In the genomic region with DNA sequence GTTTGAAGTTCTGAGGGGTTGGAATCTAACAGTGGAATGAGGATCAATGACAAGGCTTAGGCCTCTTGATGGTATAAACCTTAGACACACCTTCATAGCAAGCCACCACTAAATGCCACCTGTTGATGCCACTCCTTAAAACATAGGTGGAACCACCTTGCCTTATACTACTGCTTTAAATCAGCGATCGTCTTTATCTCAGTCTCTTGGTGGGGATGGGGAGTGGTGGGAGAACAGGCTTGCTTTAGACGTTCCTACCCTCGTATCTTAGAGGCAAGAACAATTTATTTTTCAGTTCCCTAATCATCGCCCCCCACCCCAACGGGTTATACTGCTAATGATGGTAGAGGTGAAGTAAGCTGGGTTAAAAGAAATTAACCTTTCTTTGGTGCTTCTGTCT, we compare ENCODE assay signal across 8 cellular contexts. TPM values are rescaled to one million over a fixed set of nuclear protein-coding genes. Genes with fewer than 3 reads are reported as not detected.
DNase-seq lines count a peak whose midpoint lies in the region; ATAC-seq and TF ChIP-seq lines count a peak whose summit lies in the region.

No MANE protein-coding gene starts in this region.

- peak overlapping the region; percentile 99 to 100 for H3K4me3 ChIP-seq in SK-N-SH (ENCODE audit: low read depth in 2 of 2, low read length in 1 of 2)

- CTCF ChIA-PET in SK-N-SH (lab: Yijun Ruan, JAX) (interaction anchor here (0.8 kb wide), 1 partner anchor 43 kb away, joined by 3 read pairs; no protein-coding TSS in a partner anchor), GM10248 (lab: Yijun Ruan, JAX) (interaction anchor here (1.1 to 1.9 kb wide), 3 partner anchors 15 to 424 kb away, joined by 3 to 5 read pairs (median 4); no protein-coding TSS in a partner anchor)
- CTCF ChIA-PET in activated CD4-positive, alpha-beta memory T cell treated with anti-CD3 and anti-CD28 coated beads for 36 hours (lab: Charles Lee) = no interaction called here

- intact Hi-C loops in activated CD4-positive, alpha-beta memory T cell treated with anti-CD3 and anti-CD28 coated beads for 36 hours (cut with micrococcal nuclease) = loop anchor here (2.0 to 10.0 kb wide), 3 partner anchors 202 to 918 kb away; partner anchors contain the start of gene SCOC

- POLR2A ChIA-PET in SK-N-SH (lab: Yijun Ruan, JAX) = no interaction called here
- POLR2A ChIA-PET in activated CD4-positive, alpha-beta memory T cell treated with anti-CD3 and anti-CD28 coated beads for 36 hours (lab: Charles Lee) = no interaction called here
- POLR2A ChIA-PET in GM10248 (lab: Yijun Ruan, JAX) = no interaction called here

- peaks cover 38% of the 10 kb centered on the region for H4K20me1 ChIP-seq in SK-N-SH (ENCODE audit: insufficient read depth)

- no peak overlapping the region for H2AFZ ChIP-seq in SK-N-SH (ENCODE audit: low read depth)

- no peaks in the 10 kb centered on the region for H3K27me3 ChIP-seq in SK-N-SH (ENCODE audit: insufficient read depth)

- peaks cover 5% of the 10 kb centered on the region for H3K36me3 Mint-ChIP-seq in activated CD4-positive, alpha-beta memory T cell treated with anti-CD3 and anti-CD28 coated beads for 36 hours

- peaks cover 77% of the 10 kb centered on the region for H3K79me2 ChIP-seq in SK-N-SH (ENCODE audit: insufficient read depth)

- H3K9me3 ChIP-seq in SK-N-SH = no peaks in the 10 kb centered on the region

- TF ChIP-seq CTCF in SK-N-SH (IDR thresholded peaks at IDR 0.05) = no peak
- no peak for TF ChIP-seq CTCF in GM10248 (IDR thresholded peaks at IDR 0.05; ENCODE audit: control extremely low read depth, extremely low read depth, low read depth, missing control alignments)

- 87% methylated on average over 6 of the region's 6 CpGs for WGBS in SK-N-SH (ENCODE audit: low lambda C conversion rate)

- H3K27ac Mint-ChIP-seq in activated CD4-positive, alpha-beta memory T cell treated with anti-CD3 and anti-CD28 coated beads for 36 hours = no peak overlapping the region
- H3K27ac Mint-ChIP-seq in stimulated activated naive CD8-positive, alpha-beta T cell treated with anti-CD3 and anti-CD28 coated beads, Interleukin-15, amount 100 ng/mL, for 72 hours = peak overlapping the region in 1 of 2 donors; percentile 72

- H3F3A ChIP-seq in SK-N-SH (replicated peaks; ENCODE audit: insufficient read depth) = peaks cover 24% of the 10 kb centered on the region

- no peaks in the 10 kb centered on the region for H3K9me2 ChIP-seq in SK-N-SH

- peaks cover 0 to 3% of the 10 kb centered on the region in 2 experiments for H3K36me3 ChIP-seq in SK-N-SH (replicated peaks in 1 of 2; ENCODE audit: control insufficient read depth in 1 of 2, insufficient read depth in 2 of 2, low read length in 1 of 2)

- ATAC-seq in SK-N-SH treated with all-trans-retinoic acid at 6 μM for 48 hours (no peak), HG03135 (IDR thresholded peaks at IDR 0.05; ENCODE audit: unreplicated experiment) (no peak), GM18909 (IDR thresholded peaks at IDR 0.05; ENCODE audit: poor library complexity, unreplicated experiment) (no peak)
- no peak for ATAC-seq in stimulated activated naive CD8-positive, alpha-beta T cell treated with anti-CD3 and anti-CD28 coated beads, Interleukin-15, amount 100 ng/mL, for 72 hours

- peaks cover 17 to 24% of the 10 kb centered on the region in 2 experiments; a peak in 3 of 4 replicates for H3K4me1 ChIP-seq in SK-N-SH (ENCODE audit: control insufficient read depth in 1 of 2, insufficient read depth in 2 of 2, low read depth in 1 of 2, low read length in 1 of 2)

- DNase-seq in SK-N-SH (no peak), inferior parietal cortex (ENCODE audit: extremely low spot score) (peak; percentile 29), GM10248 (ENCODE audit: extremely low spot score) (no peak)
- no peak for DNase-seq in activated CD4-positive, alpha-beta memory T cell treated with anti-CD3 and anti-CD28 coated beads for 36 hours
- DNase-seq in stimulated activated naive CD8-positive, alpha-beta T cell treated with anti-CD3 and anti-CD28 coated beads, Interleukin-15, amount 100 ng/mL, for 72 hours = no peak

- H3K9me3 Mint-ChIP-seq in activated CD4-positive, alpha-beta memory T cell treated with anti-CD3 and anti-CD28 coated beads for 36 hours = no peaks in the 10 kb centered on the region
- H3K9me3 Mint-ChIP-seq in stimulated activated naive CD8-positive, alpha-beta T cell treated with anti-CD3 and anti-CD28 coated beads, Interleukin-15, amount 100 ng/mL, for 72 hours = no peaks in the 10 kb centered on the region

- peaks cover 63% of the 10 kb centered on the region for H3K4me1 Mint-ChIP-seq in activated CD4-positive, alpha-beta memory T cell treated with anti-CD3 and anti-CD28 coated beads for 36 hours (ENCODE audit: low read depth)
- peaks cover 66% of the 10 kb centered on the region for H3K4me1 Mint-ChIP-seq in stimulated activated naive CD8-positive, alpha-beta T cell treated with anti-CD3 and anti-CD28 coated beads, Interleukin-15, amount 100 ng/mL, for 72 hours

- peak overlapping the region; percentile 76 for H3K4me2 ChIP-seq in SK-N-SH

- no peaks in the 10 kb centered on the region for H3K27me3 Mint-ChIP-seq in activated CD4-positive, alpha-beta memory T cell treated with anti-CD3 and anti-CD28 coated beads for 36 hours
- H3K27me3 Mint-ChIP-seq in stimulated activated naive CD8-positive, alpha-beta T cell treated with anti-CD3 and anti-CD28 coated beads, Interleukin-15, amount 100 ng/mL, for 72 hours = no peaks in the 10 kb centered on the region

- peak overlapping the region; percentile 75 for H3K9ac ChIP-seq in SK-N-SH

- 0 out of 4 replicates have a peak overlapping the region, but pooled peaks of 1 of the 2 experiments have one; percentile 88 for H3K27ac ChIP-seq in SK-N-SH (ENCODE audit: low read depth in 2 of 2, low read length in 1 of 2)

- TF ChIP-seq RAD21 in SK-N-SH (IDR thresholded peaks at IDR 0.05; ENCODE audit: low read length) = no peak

- peak overlapping the region; percentile 95 for H3K4me3 Mint-ChIP-seq in activated CD4-positive, alpha-beta memory T cell treated with anti-CD3 and anti-CD28 coated beads for 36 hours
- H3K4me3 Mint-ChIP-seq in stimulated activated naive CD8-positive, alpha-beta T cell treated with anti-CD3 and anti-CD28 coated beads, Interleukin-15, amount 100 ng/mL, for 72 hours = peak overlapping the region; percentile 91 to 97

- no peak for TF ChIP-seq EP300 in SK-N-SH (IDR thresholded peaks at IDR 0.05; ENCODE audit: borderline replicate concordance in 1 of 2, low read depth in 1 of 2, low read length in 1 of 2)

TF ChIP-seq in SK-N-SH, 30 proteins besides CTCF, POLR2A, EP300 and RAD21:
- TF ChIP-seq, protein P1, sequence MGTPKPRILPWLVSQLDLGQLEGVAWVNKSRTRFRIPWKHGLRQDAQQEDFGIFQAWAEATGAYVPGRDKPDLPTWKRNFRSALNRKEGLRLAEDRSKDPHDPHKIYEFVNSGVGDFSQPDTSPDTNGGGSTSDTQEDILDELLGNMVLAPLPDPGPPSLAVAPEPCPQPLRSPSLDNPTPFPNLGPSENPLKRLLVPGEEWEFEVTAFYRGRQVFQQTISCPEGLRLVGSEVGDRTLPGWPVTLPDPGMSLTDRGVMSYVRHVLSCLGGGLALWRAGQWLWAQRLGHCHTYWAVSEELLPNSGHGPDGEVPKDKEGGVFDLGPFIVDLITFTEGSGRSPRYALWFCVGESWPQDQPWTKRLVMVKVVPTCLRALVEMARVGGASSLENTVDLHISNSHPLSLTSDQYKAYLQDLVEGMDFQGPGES (IDR thresholded peaks at IDR 0.05; ENCODE audit: low read depth, low read length) = no peak
- TF ChIP-seq FOXJ3 (CRISPR knock-in tag; IDR thresholded peaks at IDR 0.05) (no peak), TAF1 (IDR thresholded peaks at IDR 0.05; ENCODE audit: borderline replicate concordance, low read depth, low read length) (no peak), SMC3 (IDR thresholded peaks at IDR 0.05; ENCODE audit: low read depth, low read length) (no peak), MEF2A (IDR thresholded peaks at IDR 0.05; ENCODE audit: borderline replicate concordance, low read depth) (no peak), FOSL2 (IDR thresholded peaks at IDR 0.05; ENCODE audit: borderline replicate concordance, low read depth) (no peak), NRF1 (IDR thresholded peaks at IDR 0.05; ENCODE audit: low read depth, low read length) (no peak)

TF ChIP-seq in SK-N-SH treated with all-trans-retinoic acid at 6 μM for 48 hours, 23 proteins besides CTCF, POLR2A, EP300 and RAD21:
- TF ChIP-seq SNAI2 (CRISPR knock-in tag; IDR thresholded peaks at IDR 0.05) = no peak

RNA-seq across cellular contexts. Expression of gene RAB33B, which starts 1.3 kb away (rescaled TPM):
- polyA plus RNA-seq in SK-N-SH (2012; rRNA removed) = 2.3 and 2.6 TPM in 2 replicates
- polyA plus RNA-seq in SK-N-SH (2012; cell fraction: cytosol; rRNA removed) = 3.2 and 3.4 TPM in 2 replicates
- 2.1 and 2.8 TPM in 2 replicates for polyA plus RNA-seq in SK-N-SH (2012; cell fraction: nucleus; rRNA removed)
- total RNA-seq in activated CD4-positive, alpha-beta memory T cell treated with anti-CD3 and anti-CD28 coated beads for 36 hours = 1 to 10 TPM; 5.5 to 5.7 TPM
